In genomic region chrX:129323115-129323514, GRCh38 we compare ENCODE assay signal across 25 cellular contexts.
"Had no signal": no experiment of that assay in that cellular context is flagged by ENCODE, and none has a peak within 500 bp of the region (broad histone marks: within the 10 kb centered on the region; RNA-seq: fewer than 3 reads in every experiment).

No MANE protein-coding gene starts in this region.

- ATAC-seq: activated CD4-positive, CD25-positive, alpha-beta regulatory T cell treated with anti-CD3 and anti-CD28 coated beads, Interleukin-2, amount 50 U/mL, for 24 hours; activated CD8-positive, alpha-beta memory T cell treated with anti-CD3 and anti-CD28 coated beads, Interleukin-2, amount 10 ng/mL, durations not matched to agents 7 days and 5 days; activated CD8-positive, alpha-beta T cell treated with anti-CD3 and anti-CD28 coated beads for 36 hours; activated naive CD4-positive, alpha-beta T cell treated with anti-CD3 and anti-CD28 coated beads, Interleukin-2, amount 50 U/mL, for 72 hours; left lobe of liver; naive thymus-derived CD8-positive, alpha-beta T cell; sciatic nerve; stimulated activated effector memory CD8-positive, alpha-beta T cell treated with anti-CD3 and anti-CD28 coated beads, Interleukin-12 subunit alpha, Interleukin-12 subunit beta, amount 100 ng/mL, for 72 hours; stimulated activated naive CD8-positive, alpha-beta T cell treated with anti-CD3 and anti-CD28 coated beads, Interleukin-15, amount 100 ng/mL, for 72 hours had no signal

- DNase-seq: activated CD4-positive, alpha-beta T cell treated with anti-CD3 and anti-CD28 coated beads, Interleukin-2, amount 10 ng/mL, durations not matched to agents 24 days and 14 days; activated CD8-positive, alpha-beta memory T cell treated with anti-CD3 and anti-CD28 coated beads, Interleukin-2, amount 10 ng/mL, durations not matched to agents 7 days and 5 days; activated CD8-positive, alpha-beta T cell treated with anti-CD3 and anti-CD28 coated beads for 36 hours; activated gamma-delta T cell treated with Interleukin-2 at 50 U/mL for 16 hours; activated T-cell treated with anti-CD3 and anti-CD28 coated beads for 4 hours; cerebellar nuclear complex; cortex of kidney; foreskin fibroblast; naive thymus-derived CD8-positive, alpha-beta T cell; small intestine; stimulated activated CD4-positive, alpha-beta T cell treated with anti-CD3 and anti-CD28 coated beads, Interleukin-2, amount 100 ng/mL, for 24 hours; stimulated activated naive CD8-positive, alpha-beta T cell treated with anti-CD3 and anti-CD28 coated beads, Interleukin-15, amount 100 ng/mL, for 72 hours; T-helper 2 cell; tibial artery had no signal

- H3K4me3 Mint-ChIP-seq: activated CD4-positive, alpha-beta T cell treated with anti-CD3 and anti-CD28 coated beads, Interleukin-2, amount 10 ng/mL, durations not matched to agents 24 days and 14 days; activated CD8-positive, alpha-beta memory T cell treated with anti-CD3 and anti-CD28 coated beads, Interleukin-2, amount 10 ng/mL, durations not matched to agents 7 days and 5 days; activated CD8-positive, alpha-beta T cell treated with anti-CD3 and anti-CD28 coated beads for 36 hours; activated T-helper 1 cell treated with anti-CD3 and anti-CD28 coated beads, Interleukin-12 subunit alpha, Interleukin-12 subunit beta, Interleukin-2, Interleukin-4 antibody, amounts not matched to agents 30 ng/mL and 10 ng/mL and 1 ng/mL, durations not matched to agents 14 hours and 24 hours and 36 hours; naive thymus-derived CD8-positive, alpha-beta T cell; neural progenitor cell; stimulated activated effector memory CD8-positive, alpha-beta T cell treated with anti-CD3 and anti-CD28 coated beads, Interleukin-12 subunit alpha, Interleukin-12 subunit beta, amount 100 ng/mL, for 72 hours; stimulated activated naive CD8-positive, alpha-beta T cell treated with anti-CD3 and anti-CD28 coated beads, Interleukin-15, amount 100 ng/mL, for 72 hours had no signal

- H3K27me3 ChIP-seq: ascending aorta, neural progenitor cell, tibial artery had no signal

- H3K27ac ChIP-seq: ascending aorta, epithelial cell of prostate, neural progenitor cell, tibial artery, VCaP had no signal

- H3K9ac ChIP-seq: neural progenitor cell had no signal

- H3K36me3 ChIP-seq: ascending aorta, neural progenitor cell, tibial artery had no signal

- H3K4me2 ChIP-seq: neural progenitor cell had no signal

- H3K27me3 Mint-ChIP-seq: activated CD4-positive, alpha-beta T cell treated with anti-CD3 and anti-CD28 coated beads, Interleukin-2, amount 10 ng/mL, durations not matched to agents 24 days and 14 days; activated CD8-positive, alpha-beta memory T cell treated with anti-CD3 and anti-CD28 coated beads, Interleukin-2, amount 10 ng/mL, durations not matched to agents 7 days and 5 days; activated CD8-positive, alpha-beta T cell treated with anti-CD3 and anti-CD28 coated beads for 36 hours; stimulated activated naive CD8-positive, alpha-beta T cell treated with anti-CD3 and anti-CD28 coated beads, Interleukin-15, amount 100 ng/mL, for 72 hours had no signal

- H2AFZ ChIP-seq: neural progenitor cell had no signal

- H3K4me1 Mint-ChIP-seq: activated CD4-positive, alpha-beta T cell treated with anti-CD3 and anti-CD28 coated beads, Interleukin-2, amount 10 ng/mL, durations not matched to agents 24 days and 14 days; activated CD8-positive, alpha-beta memory T cell treated with anti-CD3 and anti-CD28 coated beads, Interleukin-2, amount 10 ng/mL, durations not matched to agents 7 days and 5 days; neural progenitor cell; stimulated activated effector memory CD8-positive, alpha-beta T cell treated with anti-CD3 and anti-CD28 coated beads, Interleukin-12 subunit alpha, Interleukin-12 subunit beta, amount 100 ng/mL, for 72 hours; stimulated activated naive CD8-positive, alpha-beta T cell treated with anti-CD3 and anti-CD28 coated beads, Interleukin-15, amount 100 ng/mL, for 72 hours had no signal

- H3K4me1 ChIP-seq: ascending aorta, neural progenitor cell, tibial artery had no signal

- FAIRE-seq: small intestine had no signal

- H3K36me3 Mint-ChIP-seq: activated CD8-positive, alpha-beta memory T cell treated with anti-CD3 and anti-CD28 coated beads, Interleukin-2, amount 10 ng/mL, durations not matched to agents 7 days and 5 days; activated naive CD4-positive, alpha-beta T cell treated with anti-CD3 and anti-CD28 coated beads, Interleukin-2, amount 50 U/mL, for 72 hours; naive thymus-derived CD8-positive, alpha-beta T cell; neural progenitor cell; stimulated activated effector memory CD8-positive, alpha-beta T cell treated with anti-CD3 and anti-CD28 coated beads, Interleukin-12 subunit alpha, Interleukin-12 subunit beta, amount 100 ng/mL, for 72 hours had no signal

- H3K9me3 Mint-ChIP-seq: activated CD4-positive, alpha-beta T cell treated with anti-CD3 and anti-CD28 coated beads, Interleukin-2, amount 10 ng/mL, durations not matched to agents 24 days and 14 days; activated CD8-positive, alpha-beta T cell treated with anti-CD3 and anti-CD28 coated beads for 36 hours; activated naive CD4-positive, alpha-beta T cell treated with anti-CD3 and anti-CD28 coated beads, Interleukin-2, amount 50 U/mL, for 72 hours; activated T-helper 1 cell treated with anti-CD3 and anti-CD28 coated beads, Interleukin-12 subunit alpha, Interleukin-12 subunit beta, Interleukin-2, Interleukin-4 antibody, amounts not matched to agents 30 ng/mL and 10 ng/mL and 1 ng/mL, durations not matched to agents 14 hours and 24 hours and 36 hours; naive thymus-derived CD8-positive, alpha-beta T cell; neural progenitor cell; stimulated activated naive CD8-positive, alpha-beta T cell treated with anti-CD3 and anti-CD28 coated beads, Interleukin-15, amount 100 ng/mL, for 72 hours had no signal

- H3K27ac Mint-ChIP-seq: activated CD4-positive, alpha-beta T cell treated with anti-CD3 and anti-CD28 coated beads, Interleukin-2, amount 10 ng/mL, durations not matched to agents 24 days and 14 days; activated CD8-positive, alpha-beta memory T cell treated with anti-CD3 and anti-CD28 coated beads, Interleukin-2, amount 10 ng/mL, durations not matched to agents 7 days and 5 days; activated CD8-positive, alpha-beta T cell treated with anti-CD3 and anti-CD28 coated beads for 36 hours; activated naive CD4-positive, alpha-beta T cell treated with anti-CD3 and anti-CD28 coated beads, Interleukin-2, amount 50 U/mL, for 72 hours; activated T-helper 1 cell treated with anti-CD3 and anti-CD28 coated beads, Interleukin-12 subunit alpha, Interleukin-12 subunit beta, Interleukin-2, Interleukin-4 antibody, amounts not matched to agents 30 ng/mL and 10 ng/mL and 1 ng/mL, durations not matched to agents 14 hours and 24 hours and 36 hours; naive thymus-derived CD8-positive, alpha-beta T cell; neural progenitor cell; stimulated activated effector memory CD8-positive, alpha-beta T cell treated with anti-CD3 and anti-CD28 coated beads, Interleukin-12 subunit alpha, Interleukin-12 subunit beta, amount 100 ng/mL, for 72 hours; stimulated activated naive CD8-positive, alpha-beta T cell treated with anti-CD3 and anti-CD28 coated beads, Interleukin-15, amount 100 ng/mL, for 72 hours had no signal

- H3K9me3 ChIP-seq: ascending aorta, tibial artery had no signal

- H3K4me3 ChIP-seq: ascending aorta, lung, neural progenitor cell, tibial artery had no signal
